In genomic region chr2:95357717-95358280, GRCh38 we compare ENCODE assay signal across 20 cellular contexts.
"Had no signal": no experiment of that assay in that cellular context is flagged by ENCODE, and none has a peak within 500 bp of the region (broad histone marks: within the 10 kb centered on the region; RNA-seq: fewer than 3 reads in every experiment).

No MANE protein-coding gene starts in this region.

- H3K27ac ChIP-seq: foreskin keratinocyte, lower lobe of right lung, neural progenitor cell, pancreas, tibial nerve had no signal

- H3K27me3 ChIP-seq: foreskin keratinocyte, neural progenitor cell, pancreas, tibial nerve had no signal

- H3K36me3 ChIP-seq: lower lobe of right lung, neural progenitor cell, pancreas had no signal

- H3K9me3 ChIP-seq: lower lobe of right lung, pancreas, SK-N-SH had no signal

- H3K4me2 ChIP-seq: neural progenitor cell, SK-N-SH had no signal

- H3K9me3 Mint-ChIP-seq: activated CD4-positive, alpha-beta T cell treated with anti-CD3 and anti-CD28 coated beads, Interleukin-2, amount 10 ng/mL, durations not matched to agents 7 days and 5 days; activated naive CD4-positive, alpha-beta T cell treated with anti-CD3 and anti-CD28 coated beads, Interleukin-2, amount 50 U/mL, for 72 hours; activated T-helper 2 cell treated with anti-CD3 and anti-CD28 coated beads, Interferon-gamma antibody, Interleukin-2, Interleukin-4, amounts not matched to agents 10 μg/mL and 5 μg/mL and 100 μg/mL, durations not matched to agents 14 hours and 24 hours and 36 hours; mesothelial cell of epicardium; T-cell had no signal

- H3K36me3 Mint-ChIP-seq: activated naive CD4-positive, alpha-beta T cell treated with anti-CD3 and anti-CD28 coated beads, Interleukin-2, amount 50 U/mL, for 72 hours; mesothelial cell of epicardium; neural progenitor cell; T-cell had no signal

- H3K27ac Mint-ChIP-seq: activated CD4-positive, alpha-beta T cell treated with anti-CD3 and anti-CD28 coated beads, Interleukin-2, amount 10 ng/mL, durations not matched to agents 7 days and 5 days; activated naive CD4-positive, alpha-beta T cell treated with anti-CD3 and anti-CD28 coated beads, Interleukin-2, amount 50 U/mL, for 72 hours; activated T-helper 2 cell treated with anti-CD3 and anti-CD28 coated beads, Interferon-gamma antibody, Interleukin-2, Interleukin-4, amounts not matched to agents 10 μg/mL and 5 μg/mL and 100 μg/mL, durations not matched to agents 14 hours and 24 hours and 36 hours; mesothelial cell of epicardium; neural progenitor cell; T-cell had no signal

- H3K9ac ChIP-seq: neural progenitor cell, SK-N-SH had no signal

- H3K4me3 Mint-ChIP-seq: activated CD4-positive, alpha-beta T cell treated with anti-CD3 and anti-CD28 coated beads, Interleukin-2, amount 10 ng/mL, durations not matched to agents 7 days and 5 days; mesothelial cell of epicardium; neural progenitor cell; T-cell had no signal

- H3K4me1 ChIP-seq: foreskin keratinocyte, lower lobe of right lung, neural progenitor cell, pancreas had no signal

- H2AFZ ChIP-seq: neural progenitor cell had no signal

- H3K4me1 Mint-ChIP-seq: activated CD4-positive, alpha-beta T cell treated with anti-CD3 and anti-CD28 coated beads, Interleukin-2, amount 10 ng/mL, durations not matched to agents 7 days and 5 days; mesothelial cell of epicardium; T-cell had no signal

- DNase-seq: activated CD4-positive, alpha-beta T cell treated with anti-CD3 and anti-CD28 coated beads, Interleukin-2, amount 10 ng/mL, durations not matched to agents 7 days and 5 days; activated T-cell treated with anti-CD3 and anti-CD28 coated beads, Interleukin-2, amount 50 U/mL, for 1 hour; caudate nucleus; cortex of kidney; effector CD8-positive, alpha-beta T cell; foreskin keratinocyte; glutamatergic neuron; lower lobe of right lung; SK-N-SH; stimulated activated CD4-positive, alpha-beta T cell treated with anti-CD3 and anti-CD28 coated beads, Interleukin-2, amount 100 ng/mL, for 48 hours; stimulated activated naive CD4-positive, alpha-beta T cell; substantia nigra; T-cell; T-helper 9 cell had no signal

- H3K4me3 ChIP-seq: lower lobe of right lung, neural progenitor cell, pancreas, tibial nerve had no signal

- ATAC-seq: activated naive CD4-positive, alpha-beta T cell treated with anti-CD3 and anti-CD28 coated beads, Interleukin-2, amount 50 U/mL, for 72 hours; foreskin keratinocyte; lower lobe of right lung; pancreas; T-cell had no signal
